8 cellular contexts compared by ENCODE assay signal in genomic region chr4:165326831-165327210, GRCh38. TPM values are rescaled to one million over a fixed set of nuclear protein-coding genes. Genes with fewer than 3 reads are reported as not detected.
DNase-seq lines count a peak whose midpoint lies in the region; ATAC-seq, FAIRE-seq and TF ChIP-seq lines count a peak whose summit lies in the region.

No MANE protein-coding gene starts in this region.

- intact Hi-C loops in pancreas (cut with DNase I) = no loop called here

- H3K27ac ChIP-seq in pancreas = peak overlapping the region; percentile 70 to 87 (median 82)

- no peaks in the 10 kb centered on the region for H3K27me3 ChIP-seq in pancreas

- ATAC-seq in HG02885 (IDR thresholded peaks at IDR 0.05; ENCODE audit: poor library complexity, unreplicated experiment) (peak; percentile 13), pancreas (peak; percentile 34 to 53 (median 48)), HG02852 (IDR thresholded peaks at IDR 0.05; ENCODE audit: unreplicated experiment) (no peak)

- FAIRE-seq in pancreas (lab: Jason Lieb, UNC) = no peak

- H3K36me3 ChIP-seq in pancreas = no peaks in the 10 kb centered on the region

- 0 to 1% methylated on average over 14 of the region's 14 CpGs for WGBS in pancreas, 2 donors

- peaks cover 8 to 31% (median 29%) of the 10 kb centered on the region in 3 donors for H3K4me1 ChIP-seq in pancreas

- H3K9me3 ChIP-seq in pancreas = no peaks in the 10 kb centered on the region

- DNase-seq in DMS79 treated with DMSO at 0.1 percent for 48 hours (lab: John Stamatoyannopoulos, UW) (peak; percentile 80), DMS79 (lab: John Stamatoyannopoulos, UW) (no peak), SK-N-DZ (ENCODE audit: low spot score) (peak; percentile 31), fibroblast of villous mesenchyme (ENCODE audit: low read depth) (peak; percentile 34), pancreas (peak in 3 of 6 donors; percentile 42 to 44 (median 44))
- no peak for DNase-seq in central memory CD4-positive, alpha-beta T cell

- H3K4me3 ChIP-seq in fibroblast of villous mesenchyme (ENCODE audit: low read depth, low read length) = peak overlapping the region; percentile 76
- H3K4me3 ChIP-seq in pancreas = peak overlapping the region; percentile 38 to 75 (median 54)

- no peak for TF ChIP-seq CTCF in fibroblast of villous mesenchyme (IDR thresholded peaks at IDR 0.05; ENCODE audit: insufficient read depth, low read depth, low read length)
- TF ChIP-seq CTCF in pancreas (IDR thresholded peaks at IDR 0.05) = no peak

RNA-seq across cellular contexts. Expression of gene MSMO1, which starts 0.6 kb away (rescaled TPM):
- polyA plus RNA-seq in SK-N-DZ (2014; cell fraction: cytosol; rRNA removed) = 129 and 134 TPM in 2 replicates
- 54.2 and 64.7 TPM in 2 replicates for polyA plus RNA-seq in SK-N-DZ (2014; cell fraction: nucleus; rRNA removed)
- 369 and 731 TPM in 2 replicates for total RNA-seq in fibroblast of villous mesenchyme
- 10 to 100 TPM in 3 of 6 donors, 1 to 10 TPM in 3; 5.6 to 19.5 (median 10.8) TPM for total RNA-seq in pancreas
- polyA plus RNA-seq in pancreas = 10 to 100 TPM in 1 of 2 donors, 1 to 10 TPM in 1; 9.7 to 16.5 TPM

RNA-seq across cellular contexts. Expression of gene CPE, which starts 52.0 kb away (rescaled TPM):
- 106 and 113 TPM in 2 replicates for polyA plus RNA-seq in SK-N-DZ (2014; cell fraction: cytosol; rRNA removed)
- polyA plus RNA-seq in SK-N-DZ (2014; cell fraction: nucleus; rRNA removed) = 38.1 and 46.7 TPM in 2 replicates
- 3.5 and 15.1 TPM in 2 replicates for total RNA-seq in fibroblast of villous mesenchyme
- total RNA-seq in pancreas = 100 to 1,000 TPM in 2 of 6 donors, 10 to 100 TPM in 4; 22.9 to 242 (median 65.7) TPM
- 100 to 1,000 TPM; 125 to 547 TPM for polyA plus RNA-seq in pancreas

Comparison
In these comparisons a context has a peak if more than half of its experiments do, and no peak if none do; other contexts are left out.
1. DNase-seq: peak in DMS79 treated with DMSO at 0.1 percent for 48 hours (single experiment), SK-N-DZ (single experiment) and fibroblast of villous mesenchyme (single experiment); none in DMS79 (single experiment) and central memory CD4-positive, alpha-beta T cell (single experiment).
2. RNA of gene MSMO1, which starts 0.6 kb away (total RNA-seq): 369 to 731 TPM in fibroblast of villous mesenchyme; 5.6 to 19.5 TPM in pancreas; every median in the first group is over 10 times any median in the second.